Comparison of ENCODE assay signal across 16 cellular contexts in the genomic region with DNA sequence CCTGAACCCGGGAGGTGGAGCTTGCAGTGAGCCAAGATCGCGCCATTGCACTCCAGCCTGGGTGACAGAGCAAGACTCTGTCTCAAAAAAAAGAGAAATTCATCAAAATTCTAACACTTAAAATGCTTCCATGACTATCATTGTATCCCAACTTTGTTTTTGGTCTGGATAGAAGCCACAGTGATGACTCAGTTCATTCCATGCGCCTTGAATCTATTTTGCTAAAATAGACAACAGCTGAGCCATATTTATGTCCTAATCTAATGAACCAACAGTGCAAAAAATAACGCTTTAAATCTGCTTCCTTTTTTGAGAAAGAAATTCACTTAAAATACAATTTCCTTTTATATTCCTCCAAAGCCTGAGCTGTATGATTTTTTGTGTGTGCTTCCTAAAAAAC.
A peak's percentile ranks its signal among the peaks of the same experiment; 100 is the strongest.
DNase-seq lines count a peak whose midpoint lies in the region; ATAC-seq, FAIRE-seq and TF ChIP-seq lines count a peak whose summit lies in the region.
"Had no signal": no experiment of that assay in that cellular context is flagged by ENCODE, and none has a peak within 500 bp of the region (broad histone marks: within the 10 kb centered on the region; RNA-seq: fewer than 3 reads in every experiment).

No MANE protein-coding gene starts in this region.

- FAIRE-seq in H54 (lab: Jason Lieb, UNC), result peak; percentile 45

- no peak for ATAC-seq in GM19023 (IDR thresholded peaks at IDR 0.05; ENCODE audit: unreplicated experiment)
- ATAC-seq: left lung, right lobe of liver had no signal

- DNase-seq in H54 (ENCODE audit: insufficient read length, low spot score) (no peak), adipocyte (ENCODE audit: low read depth) (peak; percentile 83), fibroblast of the conjunctiva (ENCODE audit: low read depth) (peak; percentile 38), superior temporal gyrus (ENCODE audit: extremely low spot score) (peak; percentile 68), NCI-H510A treated with DMSO at 0.1 percent for 48 hours (lab: John Stamatoyannopoulos, UW) (no peak), SHP77 (lab: John Stamatoyannopoulos, UW) (no peak)
- DNase-seq: activated CD4-positive, alpha-beta T cell treated with anti-CD3 and anti-CD28 coated beads, Interleukin-2, amount 50 U/mL, for 4 hours; COR-L47; head of caudate nucleus; left lung; NCI-H146; NCI-H526; right lobe of liver; RPMI8226; T1000 had no signal

- no peaks in the 10 kb centered on the region for H3K36me3 ChIP-seq in adipocyte (ENCODE audit: control insufficient read depth, insufficient read depth, low read length, severe bottlenecking)
- H3K36me3 ChIP-seq: left lung, right lobe of liver had no signal

- H3K9me3 ChIP-seq in adipocyte (ENCODE audit: control insufficient read depth, low read length), result no peaks in the 10 kb centered on the region
- H3K9me3 ChIP-seq: left lung, right lobe of liver had no signal

- peaks cover 4% of the 10 kb centered on the region for H3K4me1 ChIP-seq in adipocyte (ENCODE audit: control insufficient read depth, insufficient read depth, low read length)
- H3K4me1 ChIP-seq: left lung, right lobe of liver had no signal

- no peak overlapping the region for H3K9ac ChIP-seq in adipocyte (ENCODE audit: low read length)

- H3K4me3 ChIP-seq in adipocyte (ENCODE audit: low read length), result no peak overlapping the region
- H3K4me3 ChIP-seq: left lung, right lobe of liver had no signal

- H3K27me3 ChIP-seq in adipocyte (replicated peaks; ENCODE audit: control insufficient read depth, insufficient read depth, low read length), result no peaks in the 10 kb centered on the region
- H3K27me3 ChIP-seq: left lung, right lobe of liver had no signal

- TF ChIP-seq POLR2A in H54 (IDR thresholded peaks at IDR 0.05; ENCODE audit: low read depth, low read length), result no peak

Comparison
In these comparisons a context has a peak if more than half of its experiments do, and no peak if none do; other contexts are left out.
1. DNase-seq: peak in adipocyte (single experiment), fibroblast of the conjunctiva (single experiment) and superior temporal gyrus (single experiment); none in H54 (single experiment), NCI-H510A treated with DMSO at 0.1 percent for 48 hours (single experiment) and SHP77 (0 of 2).